ENCODE assay signal across 15 cellular contexts in genomic region chr16:67998231-67998778, GRCh38. TPM values are rescaled to one million over a fixed set of nuclear protein-coding genes. Genes with fewer than 3 reads are reported as not detected.
DNase-seq lines count a peak whose midpoint lies in the region; ATAC-seq lines count a peak whose summit lies in the region.
"Not testable (repeated sequence)": the region's sequence is repeated elsewhere in the genome, so short reads cannot be mapped to it uniquely, and the experiment has no call there.
"Had no signal": no experiment of that assay in that cellular context is flagged by ENCODE, and none has a peak within 500 bp of the region (broad histone marks: within the 10 kb centered on the region; RNA-seq: fewer than 3 reads in every experiment).

No MANE protein-coding gene starts in this region.

- DNase-seq in CD8-positive, alpha-beta memory T cell; activated CD4-positive, alpha-beta T cell treated with anti-CD3 and anti-CD28 coated beads for 36 hours; activated naive CD4-positive, alpha-beta T cell treated with anti-CD3 and anti-CD28 coated beads for 36 hours; immature natural killer cell; neuronal stem cell (ENCODE audit: low spot score): not testable (repeated sequence)

- not testable (repeated sequence) for H3K9ac ChIP-seq in neuronal stem cell (ENCODE audit: low read depth, low read length, poor library complexity)

- H3K36me3 ChIP-seq in CD8-positive, alpha-beta memory T cell (ENCODE audit: insufficient read depth, low read length); neuronal stem cell (replicated peaks in 1 of 2; ENCODE audit: control insufficient read depth in 2 of 2, insufficient read depth in 2 of 2, low read length in 2 of 2): not testable (repeated sequence)

- peak overlapping the region; percentile 83 to 92 (median 85) for H3K4me3 Mint-ChIP-seq in CD8-positive, alpha-beta memory T cell
- not testable (repeated sequence) for H3K4me3 Mint-ChIP-seq in activated CD4-positive, alpha-beta T cell treated with anti-CD3 and anti-CD28 coated beads for 36 hours; activated naive CD4-positive, alpha-beta T cell treated with anti-CD3 and anti-CD28 coated beads for 36 hours
- H3K4me3 Mint-ChIP-seq in immature natural killer cell: peak overlapping the region; percentile 84 to 93 (median 87)

- H2BK5ac ChIP-seq in neuronal stem cell (ENCODE audit: low read length): not testable (repeated sequence)

- H2BK15ac ChIP-seq in neuronal stem cell (ENCODE audit: low read length): not testable (repeated sequence)

- H3K9me3 ChIP-seq in CD8-positive, alpha-beta memory T cell (ENCODE audit: low read length); neuronal stem cell (replicated peaks in 1 of 2; ENCODE audit: control insufficient read depth in 2 of 2, insufficient read depth in 1 of 2, low read depth in 1 of 2, low read length in 2 of 2): not testable (repeated sequence)

- H3K4me3 ChIP-seq in CD8-positive, alpha-beta memory T cell (ENCODE audit: low read length): peak overlapping the region; percentile 70
- H3K4me3 ChIP-seq in neuronal stem cell (ENCODE audit: low read length in 2 of 2): not testable (repeated sequence)

- peak overlapping the region; percentile 63 for H2AFZ ChIP-seq in neuronal stem cell (ENCODE audit: low read length)

- peaks cover 0 to 11% (median 2%) of the 10 kb centered on the region in 3 donors for H3K36me3 Mint-ChIP-seq in CD8-positive, alpha-beta memory T cell
- not testable (repeated sequence) for H3K36me3 Mint-ChIP-seq in activated CD4-positive, alpha-beta T cell treated with anti-CD3 and anti-CD28 coated beads for 36 hours (ENCODE audit: low read depth); activated naive CD4-positive, alpha-beta T cell treated with anti-CD3 and anti-CD28 coated beads for 36 hours (ENCODE audit: low read depth); immature natural killer cell

- not testable (repeated sequence) for H3K14ac ChIP-seq in neuronal stem cell (ENCODE audit: low read length)

- not testable (repeated sequence) for H3K27me3 Mint-ChIP-seq in CD8-positive, alpha-beta memory T cell; activated CD4-positive, alpha-beta T cell treated with anti-CD3 and anti-CD28 coated beads for 36 hours; activated naive CD4-positive, alpha-beta T cell treated with anti-CD3 and anti-CD28 coated beads for 36 hours (ENCODE audit: low read depth); immature natural killer cell (ENCODE audit: low read depth in 3 of 3)

- intact Hi-C loops in activated CD4-positive, alpha-beta T cell treated with anti-CD3 and anti-CD28 coated beads for 36 hours (cut with DNase I, micrococcal nuclease): not testable (repeated sequence)
- intact Hi-C loops in activated naive CD4-positive, alpha-beta T cell treated with anti-CD3 and anti-CD28 coated beads for 36 hours (cut with micrococcal nuclease): loop anchor here (2.0 kb wide), 1 partner anchor 86 kb away; the partner anchor contains the start of gene NFATC3

- H3K4ac ChIP-seq in neuronal stem cell (ENCODE audit: low read length): not testable (repeated sequence)

- H2BK120ac ChIP-seq in neuronal stem cell (ENCODE audit: low read depth, low read length): not testable (repeated sequence)

- H3K18ac ChIP-seq in neuronal stem cell (ENCODE audit: low read length): not testable (repeated sequence)

- not testable (repeated sequence) for H3K23ac ChIP-seq in neuronal stem cell (ENCODE audit: low read depth, low read length, poor library complexity)

- H4K91ac ChIP-seq in neuronal stem cell (ENCODE audit: low read depth, low read length, poor library complexity): not testable (repeated sequence)

- not testable (repeated sequence) for ATAC-seq in activated CD4-positive, alpha-beta T cell treated with anti-CD3 and anti-CD28 coated beads for 36 hours

- H3K4me1 ChIP-seq in CD8-positive, alpha-beta memory T cell (ENCODE audit: insufficient read depth, low read length): peaks cover 50% of the 10 kb centered on the region
- not testable (repeated sequence) for H3K4me1 ChIP-seq in neuronal stem cell (ENCODE audit: control insufficient read depth in 2 of 2, insufficient read depth in 1 of 2, low read depth in 1 of 2, low read length in 2 of 2)

- not testable (repeated sequence) for H3K27ac ChIP-seq in CD8-positive, alpha-beta memory T cell (ENCODE audit: low read depth, low read length); neuronal stem cell (replicated peaks; ENCODE audit: low read length)

- no CpG with 5 or more reads among the region's 36 CpGs for WGBS in neuronal stem cell (ENCODE audit: extremely low coverage in 2 of 2, insufficient read length in 2 of 2, insufficient replicate concordance in 1 of 2), 2 donors

- H3K4me1 Mint-ChIP-seq in CD8-positive, alpha-beta memory T cell: peaks cover 52 to 75% (median 63%) of the 10 kb centered on the region in 3 donors
- H3K4me1 Mint-ChIP-seq in activated CD4-positive, alpha-beta T cell treated with anti-CD3 and anti-CD28 coated beads for 36 hours: peaks cover 57% of the 10 kb centered on the region
- peaks cover 55% of the 10 kb centered on the region for H3K4me1 Mint-ChIP-seq in activated naive CD4-positive, alpha-beta T cell treated with anti-CD3 and anti-CD28 coated beads for 36 hours (ENCODE audit: low read depth)
- peaks cover 62 to 70% of the 10 kb centered on the region in 2 donors for H3K4me1 Mint-ChIP-seq in immature natural killer cell

- not testable (repeated sequence) for H2AK5ac ChIP-seq in neuronal stem cell (ENCODE audit: low read depth, low read length)

- H3K79me1 ChIP-seq in neuronal stem cell (ENCODE audit: low read depth, low read length): not testable (repeated sequence)

- peak overlapping the region in 6 of 8 donors; percentile 77 to 96 (median 92) for H3K27ac Mint-ChIP-seq in CD8-positive, alpha-beta memory T cell
- peak overlapping the region; percentile 96 for H3K27ac Mint-ChIP-seq in activated CD4-positive, alpha-beta T cell treated with anti-CD3 and anti-CD28 coated beads for 36 hours
- H3K27ac Mint-ChIP-seq in activated naive CD4-positive, alpha-beta T cell treated with anti-CD3 and anti-CD28 coated beads for 36 hours: peak overlapping the region; percentile 94
- H3K27ac Mint-ChIP-seq in immature natural killer cell: peak overlapping the region; percentile 87 to 98 (median 92)

- H3K9me3 Mint-ChIP-seq in CD8-positive, alpha-beta memory T cell; activated CD4-positive, alpha-beta T cell treated with anti-CD3 and anti-CD28 coated beads for 36 hours (ENCODE audit: low read depth); activated naive CD4-positive, alpha-beta T cell treated with anti-CD3 and anti-CD28 coated beads for 36 hours; immature natural killer cell: not testable (repeated sequence)

- H3K4me2 ChIP-seq in neuronal stem cell (ENCODE audit: insufficient read depth, low read length, poor library complexity, severe bottlenecking): not testable (repeated sequence)

- H4K8ac ChIP-seq in neuronal stem cell (ENCODE audit: low read depth, low read length): not testable (repeated sequence)

- H3K27me3 ChIP-seq in CD8-positive, alpha-beta memory T cell (ENCODE audit: insufficient read depth, low read length, poor library complexity, severe bottlenecking); neuronal stem cell (ENCODE audit: control insufficient read depth in 3 of 3, insufficient read depth in 3 of 3, low read depth in 1 of 3, low read length in 3 of 3): not testable (repeated sequence)

- POLR2A ChIA-PET in CD8-positive, alpha-beta memory T cell (lab: Charles Lee): interaction anchor here (0.6 to 1.3 kb wide), 6 partner anchors 24 to 750 kb away, joined by 3 to 7 read pairs (median 4); partner anchors contain the start of genes ATP6V0D1, DDX28, DUS2 and GFOD2
- POLR2A ChIA-PET in activated CD4-positive, alpha-beta T cell treated with anti-CD3 and anti-CD28 coated beads for 36 hours (lab: Charles Lee): interaction anchor here (0.7 to 2.5 kb wide), 6 partner anchors 11 to 192 kb away, joined by 3 to 21 read pairs (median 6); partner anchors contain the start of genes DDX28, DUS2, NFATC3 and RANBP10

- not testable (repeated sequence) for H2BK12ac ChIP-seq in neuronal stem cell (ENCODE audit: low read length)

- CTCF ChIA-PET in CD8-positive, alpha-beta memory T cell (lab: Charles Lee): interaction anchor here (0.9 to 3.4 kb wide), 8 partner anchors 10 to 235 kb away, joined by 3 to 15 read pairs (median 3); partner anchors contain the start of genes DDX28, DPEP2NB and DUS2
- CTCF ChIA-PET in activated CD4-positive, alpha-beta T cell treated with anti-CD3 and anti-CD28 coated beads for 36 hours (lab: Charles Lee): interaction anchor here (0.5 to 1.8 kb wide), 13 partner anchors 9 to 441 kb away, joined by 3 to 6 read pairs (median 3); partner anchors contain the start of genes DDX28 and DUS2
- CTCF ChIA-PET in activated naive CD4-positive, alpha-beta T cell treated with anti-CD3 and anti-CD28 coated beads for 36 hours (lab: Charles Lee): interaction anchor here (0.5 to 1.7 kb wide), 5 partner anchors 11 to 194 kb away, joined by 3 to 12 read pairs (median 3); no protein-coding TSS in a partner anchor

RNA-seq across cellular contexts. Expression of gene DPEP2, which starts 1.0 kb away (rescaled TPM):
- 1 to 10 TPM; 6.2 to 6.4 TPM for total RNA-seq in CD8-positive, alpha-beta memory T cell
- polyA plus RNA-seq in CD8-positive, alpha-beta memory T cell: 34.0 TPM
- 1 to 10 TPM; 3.2 to 3.8 TPM for total RNA-seq in activated CD4-positive, alpha-beta T cell treated with anti-CD3 and anti-CD28 coated beads for 36 hours
- total RNA-seq in activated naive CD4-positive, alpha-beta T cell treated with anti-CD3 and anti-CD28 coated beads for 36 hours: 1 to 10 TPM; 3.1 to 3.8 TPM
- polyA plus RNA-seq in immature natural killer cell: 10 to 100 TPM; 45.5 to 62.6 (median 59.4) TPM
- not detected for polyA plus RNA-seq in neuronal stem cell (2013, experiment 1 of 2)
- not detected for polyA plus RNA-seq in neuronal stem cell (2013, experiment 2 of 2)
- total RNA-seq: H7, renal cortical epithelial cell, RPMI7951 had no signal

RNA-seq across cellular contexts. Expression of gene DPEP2NB, which starts 17.4 kb away (rescaled TPM):
- total RNA-seq in CD8-positive, alpha-beta memory T cell: not detected
- polyA plus RNA-seq in CD8-positive, alpha-beta memory T cell: not detected
- not detected for total RNA-seq in activated CD4-positive, alpha-beta T cell treated with anti-CD3 and anti-CD28 coated beads for 36 hours
- not detected for total RNA-seq in activated naive CD4-positive, alpha-beta T cell treated with anti-CD3 and anti-CD28 coated beads for 36 hours
- not detected for polyA plus RNA-seq in immature natural killer cell
- not detected for polyA plus RNA-seq in neuronal stem cell (2013, experiment 1 of 2)
- polyA plus RNA-seq in neuronal stem cell (2013, experiment 2 of 2): not detected
- total RNA-seq: breast epithelium, glomerular endothelial cell, H7, left lobe of liver, mesenteric fat pad, ovary, renal cortical epithelial cell, RPMI7951, SJSA1, skeletal muscle tissue had no signal
- polyA plus RNA-seq: ovary had no signal

RNA-seq across cellular contexts. Expression of gene DPEP3, which starts 18.0 kb away (rescaled TPM):
- under 1 TPM; 0.18 TPM for total RNA-seq in CD8-positive, alpha-beta memory T cell
- polyA plus RNA-seq in CD8-positive, alpha-beta memory T cell: 0.10 TPM
- total RNA-seq in activated CD4-positive, alpha-beta T cell treated with anti-CD3 and anti-CD28 coated beads for 36 hours: under 1 TPM in 1 of 2 experiments, not detected in 1; 0.11 TPM
- total RNA-seq in activated naive CD4-positive, alpha-beta T cell treated with anti-CD3 and anti-CD28 coated beads for 36 hours: under 1 TPM in 1 of 2 experiments, not detected in 1; 0.19 TPM
- polyA plus RNA-seq in immature natural killer cell: under 1 TPM in 1 of 3 donors, not detected in 2; 0.11 TPM
- polyA plus RNA-seq in neuronal stem cell (2013, experiment 1 of 2): 0.56 TPM
- polyA plus RNA-seq in neuronal stem cell (2013, experiment 2 of 2): 0.29 TPM
- total RNA-seq: glomerular endothelial cell, left lobe of liver, renal cortical epithelial cell, RPMI7951, SJSA1, skeletal muscle tissue had no signal

RNA-seq across cellular contexts. Expression of gene DDX28, which starts 24.7 kb away (rescaled TPM):
- 10 to 100 TPM; 28.3 to 29.2 TPM for total RNA-seq in CD8-positive, alpha-beta memory T cell
- polyA plus RNA-seq in CD8-positive, alpha-beta memory T cell: 31.5 TPM
- total RNA-seq in activated CD4-positive, alpha-beta T cell treated with anti-CD3 and anti-CD28 coated beads for 36 hours: 10 to 100 TPM; 13.7 to 17.1 TPM
- total RNA-seq in activated naive CD4-positive, alpha-beta T cell treated with anti-CD3 and anti-CD28 coated beads for 36 hours: 1 to 10 TPM; 9.4 to 9.7 TPM
- 10 to 100 TPM; 45.3 to 59.4 (median 55.0) TPM for polyA plus RNA-seq in immature natural killer cell
- polyA plus RNA-seq in neuronal stem cell (2013, experiment 1 of 2): 5.3 TPM
- 5.0 TPM for polyA plus RNA-seq in neuronal stem cell (2013, experiment 2 of 2)

RNA-seq across cellular contexts. Expression of gene DUS2, which starts 24.8 kb away (rescaled TPM):
- 10 to 100 TPM; 31.3 to 32.2 TPM for total RNA-seq in CD8-positive, alpha-beta memory T cell
- 15.3 TPM for polyA plus RNA-seq in CD8-positive, alpha-beta memory T cell
- 10 to 100 TPM; 29.5 to 33.1 TPM for total RNA-seq in activated CD4-positive, alpha-beta T cell treated with anti-CD3 and anti-CD28 coated beads for 36 hours
- total RNA-seq in activated naive CD4-positive, alpha-beta T cell treated with anti-CD3 and anti-CD28 coated beads for 36 hours: 10 to 100 TPM; 22.9 to 25.2 TPM
- polyA plus RNA-seq in immature natural killer cell: 10 to 100 TPM in 2 of 3 donors, 1 to 10 TPM in 1; 9.3 to 23.7 (median 16.8) TPM
- polyA plus RNA-seq in neuronal stem cell (2013, experiment 1 of 2): 7.8 TPM
- polyA plus RNA-seq in neuronal stem cell (2013, experiment 2 of 2): 7.5 TPM
